19 cellular contexts compared by ENCODE assay signal in genomic region chr10:61812052-61812721, GRCh38.
DNase-seq lines count a peak whose midpoint lies in the region; ATAC-seq lines count a peak whose summit lies in the region.
"Had no signal": no experiment of that assay in that cellular context is flagged by ENCODE, and none has a peak within 500 bp of the region (broad histone marks: within the 10 kb centered on the region; RNA-seq: fewer than 3 reads in every experiment).

No MANE protein-coding gene starts in this region.

- no peaks in the 10 kb centered on the region for H3K9me3 Mint-ChIP-seq in activated naive CD8-positive, alpha-beta T cell treated with anti-CD3 and anti-CD28 coated beads, Interleukin-2, amount 50 U/mL, for 24 hours
- H3K9me3 Mint-ChIP-seq: activated B cell treated with CpG ODN at 0.5 μM for 24 hours, T-cell had no signal

- H3K36me3 Mint-ChIP-seq in activated naive CD8-positive, alpha-beta T cell treated with anti-CD3 and anti-CD28 coated beads, Interleukin-2, amount 50 U/mL, for 24 hours (ENCODE audit: low read depth), result no peaks in the 10 kb centered on the region
- H3K36me3 Mint-ChIP-seq: T-cell had no signal

- peaks cover 8% of the 10 kb centered on the region for H3K4me1 Mint-ChIP-seq in activated naive CD8-positive, alpha-beta T cell treated with anti-CD3 and anti-CD28 coated beads, Interleukin-2, amount 50 U/mL, for 24 hours
- H3K4me1 Mint-ChIP-seq: activated B cell treated with CpG ODN at 0.5 μM for 24 hours, T-cell had no signal

- peaks cover 8% of the 10 kb centered on the region for H3K27me3 Mint-ChIP-seq in activated naive CD8-positive, alpha-beta T cell treated with anti-CD3 and anti-CD28 coated beads, Interleukin-2, amount 50 U/mL, for 24 hours
- H3K27me3 Mint-ChIP-seq: activated B cell treated with CpG ODN at 0.5 μM for 24 hours, T-cell had no signal

- no peak for DNase-seq in activated naive CD8-positive, alpha-beta T cell treated with anti-CD3 and anti-CD28 coated beads, Interleukin-2, amount 50 U/mL, for 24 hours
- DNase-seq in dedifferentiated amniotic fluid mesenchymal stem cell (ENCODE audit: extremely low spot score) (no peak), NCI-H82 treated with DMSO at 0.1 percent for 48 hours (lab: John Stamatoyannopoulos, UW; ENCODE audit: unreplicated experiment) (no peak), epidermal melanocyte (ENCODE audit: insufficient read length, low spot score) (no peak), NCI-H748 (lab: John Stamatoyannopoulos, UW; ENCODE audit: unreplicated experiment) (no peak)
- DNase-seq: activated B cell treated with CpG ODN at 0.5 μM for 24 hours; activated CD8-positive, alpha-beta memory T cell treated with anti-CD3 and anti-CD28 coated beads, Interleukin-2, amount 50 U/mL, for 48 hours; Calu3; central memory CD4-positive, alpha-beta T cell; GOT3; left colon; NCI-H524 treated with DMSO at 0.1 percent for 48 hours; occipital lobe; Peyer's patch; stimulated activated CD4-positive, alpha-beta T cell treated with anti-CD3 and anti-CD28 coated beads, Interleukin-4, amount 100 ng/mL, for 24 hours; T-cell had no signal

- H3K4me3 Mint-ChIP-seq in activated naive CD8-positive, alpha-beta T cell treated with anti-CD3 and anti-CD28 coated beads, Interleukin-2, amount 50 U/mL, for 24 hours, result no peak overlapping the region
- H3K4me3 Mint-ChIP-seq: activated B cell treated with CpG ODN at 0.5 μM for 24 hours, T-cell had no signal

- no peak overlapping the region for H3K27ac Mint-ChIP-seq in activated naive CD8-positive, alpha-beta T cell treated with anti-CD3 and anti-CD28 coated beads, Interleukin-2, amount 50 U/mL, for 24 hours
- H3K27ac Mint-ChIP-seq: activated B cell treated with CpG ODN at 0.5 μM for 24 hours, T-cell had no signal

- ATAC-seq in GM18508 (IDR thresholded peaks at IDR 0.05; ENCODE audit: insufficient read depth, unreplicated experiment), result peak; percentile 62
- ATAC-seq in GM19452 (IDR thresholded peaks at IDR 0.05; ENCODE audit: unreplicated experiment), result peak; percentile 81
- peak; percentile 58 for ATAC-seq in HG03066 (IDR thresholded peaks at IDR 0.05; ENCODE audit: low read depth, unreplicated experiment)
- ATAC-seq in activated naive CD8-positive, alpha-beta T cell treated with anti-CD3 and anti-CD28 coated beads, Interleukin-2, amount 50 U/mL, for 24 hours, result peak; percentile 63
- ATAC-seq: left colon, T-cell had no signal
